Comparison of ENCODE assay signal across 1 cellular context in the genomic region with DNA sequence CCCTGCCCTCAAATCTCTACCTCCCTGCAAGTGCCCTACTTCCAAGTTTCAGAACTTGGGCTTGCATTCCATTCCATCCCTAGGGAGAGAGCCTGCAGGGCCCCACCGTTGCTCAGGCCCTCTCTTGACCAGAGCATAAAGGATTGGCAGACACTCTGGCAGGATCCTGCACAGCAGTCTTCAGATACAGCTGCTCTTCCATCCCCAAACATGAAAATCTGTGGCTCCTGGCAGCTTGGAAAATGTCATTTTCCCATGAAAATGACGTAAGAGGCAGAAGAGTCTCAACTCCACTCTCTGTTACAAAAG.
TF ChIP-seq lines count a peak whose summit lies in the region.

No MANE protein-coding gene starts in this region.

TF ChIP-seq in HEK293T, 16 proteins besides CTCF, POLR2A, EP300 and RAD21 (continued from another document):
- TF ChIP-seq, protein P1, sequence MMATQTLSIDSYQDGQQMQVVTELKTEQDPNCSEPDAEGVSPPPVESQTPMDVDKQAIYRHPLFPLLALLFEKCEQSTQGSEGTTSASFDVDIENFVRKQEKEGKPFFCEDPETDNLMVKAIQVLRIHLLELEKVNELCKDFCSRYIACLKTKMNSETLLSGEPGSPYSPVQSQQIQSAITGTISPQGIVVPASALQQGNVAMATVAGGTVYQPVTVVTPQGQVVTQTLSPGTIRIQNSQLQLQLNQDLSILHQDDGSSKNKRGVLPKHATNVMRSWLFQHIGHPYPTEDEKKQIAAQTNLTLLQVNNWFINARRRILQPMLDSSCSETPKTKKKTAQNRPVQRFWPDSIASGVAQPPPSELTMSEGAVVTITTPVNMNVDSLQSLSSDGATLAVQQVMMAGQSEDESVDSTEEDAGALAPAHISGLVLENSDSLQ (IDR thresholded peaks at IDR 0.05) = no peak
- no peak for TF ChIP-seq LEF1 (IDR thresholded peaks at IDR 0.05; ENCODE audit: borderline replicate concordance)
- TF ChIP-seq CTBP1 (IDR thresholded peaks at IDR 0.05; ENCODE audit: borderline replicate concordance) = no peak
- no peak for TF ChIP-seq ELF4 (IDR thresholded peaks at IDR 0.05)
- TF ChIP-seq FOXK2 (IDR thresholded peaks at IDR 0.05) = no peak
- no peak for TF ChIP-seq BHLHE40 (IDR thresholded peaks at IDR 0.05; ENCODE audit: borderline replicate concordance)
- TF ChIP-seq HDGF (IDR thresholded peaks at IDR 0.05; ENCODE audit: borderline replicate concordance) = no peak
- no peak for TF ChIP-seq SP1 (IDR thresholded peaks at IDR 0.05)
- no peak for TF ChIP-seq TARDBP (IDR thresholded peaks at IDR 0.05)
- no peak for TF ChIP-seq ARNT (IDR thresholded peaks at IDR 0.05)
- TF ChIP-seq ZNF384 (IDR thresholded peaks at IDR 0.05) = no peak
- no peak for TF ChIP-seq SUZ12 (IDR thresholded peaks at IDR 0.05)
